In genomic region chr13:112587767-112588489, GRCh38 we compare ENCODE assay signal across 8 cellular contexts. TPM values are rescaled to one million over a fixed set of nuclear protein-coding genes. Genes with fewer than 3 reads are reported as not detected.
DNase-seq lines count a peak whose midpoint lies in the region; ATAC-seq lines count a peak whose summit lies in the region.

TUBGCP3 (minus strand) TSS chr13:112588153; CDS start chr13:112587980, 173 bp downstream.

- peak; percentile 81 for ATAC-seq in GM19023 (IDR thresholded peaks at IDR 0.05; ENCODE audit: unreplicated experiment)
- peak; percentile 81 for ATAC-seq in HG03175 (IDR thresholded peaks at IDR 0.05; ENCODE audit: unreplicated experiment)
- ATAC-seq in left colon: peak; percentile 94

- intact Hi-C loops in left colon (cut with DNase I, micrococcal nuclease): no loop called here

- peak; percentile 97 for DNase-seq in AG20443 (ENCODE audit: low spot score)
- DNase-seq in NCI-H510A (lab: John Stamatoyannopoulos, UW): peak; percentile 65
- peak; percentile 87 for DNase-seq in activated CD4-positive, alpha-beta T cell treated with anti-CD3 and anti-CD28 coated beads for 48 hours
- peak; percentile 81 to 89 for DNase-seq in left colon
- DNase-seq in stimulated activated CD4-positive, alpha-beta T cell treated with anti-CD3 and anti-CD28 coated beads, Interleukin-1b, Interleukin-23, amount 100 ng/mL, for 4 hours (ENCODE audit: low read depth in 2 of 2): peak; percentile 63 to 78

- H3K27ac ChIP-seq in cingulate gyrus (ENCODE audit: low read depth, low read length): peak within 1 kb of the TSS; percentile 93

RNA-seq across cellular contexts. Expression of gene TUBGCP3, which starts in this region (rescaled TPM):
- total RNA-seq in left colon: 10 to 100 TPM; 21.5 to 27.3 TPM

Comparison
In these comparisons a context has a peak if more than half of its experiments do, and no peak if none do; other contexts are left out.
1. Peak in every context shown above with its lines: DNase-seq, ATAC-seq and H3K27ac ChIP-seq.